ENCODE assay signal across 22 cellular contexts in the genomic region with DNA sequence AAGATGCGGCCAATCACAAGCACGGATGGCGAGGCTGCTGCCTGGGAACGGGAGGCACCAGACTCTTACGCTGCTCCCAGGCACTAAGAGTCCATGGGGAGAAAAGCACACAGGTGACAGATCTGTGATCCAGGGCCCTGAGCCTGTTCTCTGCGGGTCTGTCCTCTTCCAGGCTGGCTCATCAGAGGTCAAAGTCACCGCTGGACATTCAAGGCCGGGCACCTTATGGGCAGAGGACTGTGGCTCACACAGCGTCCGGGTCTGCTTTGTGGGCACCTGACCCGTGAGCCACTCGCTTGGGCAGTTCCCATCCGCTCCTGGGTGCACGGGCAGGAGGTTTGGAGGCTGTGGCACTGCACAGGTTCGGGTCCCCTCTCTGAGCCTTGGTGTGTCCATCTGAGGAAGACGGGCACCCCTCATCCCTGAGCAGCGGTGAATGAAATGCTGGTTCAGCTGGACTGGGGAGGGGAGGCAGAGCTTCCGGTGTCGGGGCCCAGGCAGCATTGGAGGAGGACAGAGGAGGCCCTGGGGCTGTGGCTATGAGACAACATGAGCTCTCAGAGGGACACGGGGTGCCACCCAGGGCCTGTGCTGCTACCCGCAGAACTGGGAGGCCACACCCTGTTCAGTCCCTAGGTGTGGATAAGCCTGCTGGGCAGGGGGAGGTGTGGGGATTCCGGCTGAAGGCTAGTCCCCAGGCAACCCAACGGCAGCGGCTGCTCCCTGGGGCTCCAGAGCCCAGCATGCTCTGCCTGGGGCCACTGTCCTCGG.
DNase-seq lines count a peak whose midpoint lies in the region; ATAC-seq and TF ChIP-seq lines count a peak whose summit lies in the region.
"Had no signal": no experiment of that assay in that cellular context is flagged by ENCODE, and none has a peak within 500 bp of the region (broad histone marks: within the 10 kb centered on the region; RNA-seq: fewer than 3 reads in every experiment).

No MANE protein-coding gene starts in this region.

- no peaks in the 10 kb centered on the region for H3K79me2 ChIP-seq in GM23338 (replicated peaks; ENCODE audit: insufficient read depth)

- no peaks in the 10 kb centered on the region for H4K20me1 ChIP-seq in GM23338 (replicated peaks; ENCODE audit: insufficient read depth)

- H3K36me3 ChIP-seq in GM23338 (ENCODE audit: insufficient read depth), result no peaks in the 10 kb centered on the region

- no peak overlapping the region for H3K4me3 ChIP-seq in GM23338
- H3K4me3 ChIP-seq: GM12878 had no signal

- H3K27ac ChIP-seq in GM23338 (ENCODE audit: low read depth) (no peak overlapping the region), RWPE1 (no peak overlapping the region)
- H3K27ac ChIP-seq: C4-2B had no signal

- H2AFZ ChIP-seq in GM23338, result no peak overlapping the region

- TF ChIP-seq CTCF in GM23338 (conservative IDR thresholded peaks at IDR 0.05; ENCODE audit: low read depth in 2 of 2) (no peak), chondrocyte (IDR thresholded peaks at IDR 0.05) (no peak), RWPE1 (conservative IDR thresholded peaks at IDR 0.05; ENCODE audit: low read depth) (no peak)

- H3K4me2 ChIP-seq in GM23338, result no peak overlapping the region

- H3K9me3 Mint-ChIP-seq in GM23338, result no peaks in the 10 kb centered on the region
- H3K9me3 Mint-ChIP-seq in stimulated activated memory B cell treated with anti-CD40 and anti-IgM and Interleukin-4, amounts not matched to agents 10 μg/mL and 1 μg/mL and 100 μg/mL, for 72 hours, result no peaks in the 10 kb centered on the region
- H3K9me3 Mint-ChIP-seq in chondrocyte (ENCODE audit: low read depth), result no peaks in the 10 kb centered on the region
- H3K9me3 Mint-ChIP-seq: T-cell had no signal

- DNase-seq in GM23338 (ENCODE audit: low spot score) (no peak), NCI-H69 (lab: John Stamatoyannopoulos, UW) (peak; percentile 65), left colon (no peak), chondrocyte (ENCODE audit: low spot score) (no peak), RWPE1 (ENCODE audit: low spot score) (no peak)
- DNase-seq: CD8-positive, alpha-beta T cell; DMS 273 treated with DMSO at 0.1 percent for 48 hours; DMS79; EL; GDM1; Karpas-422; NCI-H1105; NCI-H1436 treated with DMSO at 0.1 percent for 48 hours; NCI-H187 treated with DMSO at 0.1 percent for 48 hours; NCI-H2227 treated with DMSO at 0.1 percent for 48 hours; NCI-H526 treated with DMSO at 0.1 percent for 48 hours; T-cell had no signal

- H3K9me2 ChIP-seq in GM23338 (ENCODE audit: insufficient read depth), result no peaks in the 10 kb centered on the region

- ATAC-seq in GM23338, result peak; percentile 49
- peak; percentile 34 for ATAC-seq in left colon
- peak; percentile 3 for ATAC-seq in stimulated activated memory B cell treated with anti-CD40 and anti-IgM and Interleukin-4, amounts not matched to agents 10 μg/mL and 1 μg/mL and 100 μg/mL, for 72 hours
- ATAC-seq in HG03108 (IDR thresholded peaks at IDR 0.05; ENCODE audit: unreplicated experiment), result no peak
- ATAC-seq: CD8-positive, alpha-beta T cell; GM12878; Panc1; T-cell had no signal

- H3F3A ChIP-seq in GM23338 (replicated peaks; ENCODE audit: low read depth), result no peaks in the 10 kb centered on the region

- POLR2A ChIA-PET in RWPE1 (lab: Yijun Ruan, JAX; ENCODE audit: low non-redundant PET), result no interaction called here

- peaks cover 14% of the 10 kb centered on the region for H3K4me1 Mint-ChIP-seq in GM23338
- H3K4me1 Mint-ChIP-seq in stimulated activated memory B cell treated with anti-CD40 and anti-IgM and Interleukin-4, amounts not matched to agents 10 μg/mL and 1 μg/mL and 100 μg/mL, for 72 hours, result no peaks in the 10 kb centered on the region
- H3K4me1 Mint-ChIP-seq in chondrocyte (ENCODE audit: low read depth), result no peaks in the 10 kb centered on the region

- H3K27me3 Mint-ChIP-seq in GM23338 (ENCODE audit: insufficient read depth, low read depth, poor library complexity) (peaks cover 9% of the 10 kb centered on the region), chondrocyte (ENCODE audit: low read depth) (peaks cover 36% of the 10 kb centered on the region)
- peaks cover 38% of the 10 kb centered on the region for H3K27me3 Mint-ChIP-seq in stimulated activated memory B cell treated with anti-CD40 and anti-IgM and Interleukin-4, amounts not matched to agents 10 μg/mL and 1 μg/mL and 100 μg/mL, for 72 hours

- no peaks in the 10 kb centered on the region for H3K27me3 ChIP-seq in GM23338 (ENCODE audit: insufficient read depth)

- H3K4me1 ChIP-seq in GM23338 (ENCODE audit: insufficient read depth), result no peaks in the 10 kb centered on the region

- H3K27ac Mint-ChIP-seq in GM23338, result no peak overlapping the region
- no peak overlapping the region for H3K27ac Mint-ChIP-seq in stimulated activated memory B cell treated with anti-CD40 and anti-IgM and Interleukin-4, amounts not matched to agents 10 μg/mL and 1 μg/mL and 100 μg/mL, for 72 hours
- H3K27ac Mint-ChIP-seq in chondrocyte (ENCODE audit: unreplicated experiment), result no peak overlapping the region
- H3K27ac Mint-ChIP-seq: CD8-positive, alpha-beta T cell; T-cell had no signal

- H3K36me3 Mint-ChIP-seq in GM23338 (ENCODE audit: low read depth) (no peaks in the 10 kb centered on the region; the same call in 2 of the 3 replicates), chondrocyte (ENCODE audit: low read depth) (no peaks in the 10 kb centered on the region)
- peaks cover 21% of the 10 kb centered on the region for H3K36me3 Mint-ChIP-seq in stimulated activated memory B cell treated with anti-CD40 and anti-IgM and Interleukin-4, amounts not matched to agents 10 μg/mL and 1 μg/mL and 100 μg/mL, for 72 hours
- H3K36me3 Mint-ChIP-seq: CD8-positive, alpha-beta T cell had no signal

- CTCF ChIA-PET in RWPE1 (lab: Yijun Ruan, JAX), result interaction anchor here (0.7 kb wide), 1 partner anchor 954 kb away, joined by 4 read pairs; no protein-coding TSS in a partner anchor

- H3K4me3 Mint-ChIP-seq in GM23338 (no peak overlapping the region), chondrocyte (ENCODE audit: unreplicated experiment) (no peak overlapping the region)
- no peak overlapping the region for H3K4me3 Mint-ChIP-seq in stimulated activated memory B cell treated with anti-CD40 and anti-IgM and Interleukin-4, amounts not matched to agents 10 μg/mL and 1 μg/mL and 100 μg/mL, for 72 hours
- H3K4me3 Mint-ChIP-seq: CD8-positive, alpha-beta T cell; T-cell had no signal

- intact Hi-C loops in left colon (cut with DNase I, micrococcal nuclease), result no loop called here

TF ChIP-seq in GM23338, 12 proteins besides CTCF, POLR2A, EP300 and RAD21 (continues in another document):
- no peak for TF ChIP-seq ZNF462 (CRISPR knock-in tag; IDR thresholded peaks at IDR 0.05)
